In the genomic region with DNA sequence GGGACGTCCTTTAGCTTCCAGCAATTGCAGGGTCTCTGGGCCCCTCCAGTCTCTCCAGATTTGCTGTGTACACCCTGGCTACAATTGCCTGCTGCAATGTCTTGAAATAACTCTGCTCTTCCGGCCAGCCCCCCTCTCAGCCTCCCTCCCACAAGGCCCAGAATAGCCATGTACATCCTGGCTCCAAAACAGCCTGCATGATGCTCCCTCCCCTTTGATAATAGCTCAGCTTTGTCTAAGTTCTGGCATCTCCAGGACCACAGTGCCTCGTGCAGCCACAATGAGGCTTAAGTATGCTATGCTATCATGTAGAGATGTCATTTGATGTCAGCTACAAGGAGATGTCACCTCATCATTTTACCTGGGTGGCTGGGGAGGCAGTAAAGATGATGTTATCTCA, we compare ENCODE assay signal across 30 cellular contexts.
"Had no signal": no experiment of that assay in that cellular context is flagged by ENCODE, and none has a peak within 500 bp of the region (broad histone marks: within the 10 kb centered on the region; RNA-seq: fewer than 3 reads in every experiment).

No MANE protein-coding gene starts in this region.

- H3K4me3 ChIP-seq: body of pancreas, esophagus squamous epithelium, gastroesophageal sphincter had no signal

- H3K27ac Mint-ChIP-seq: activated B cell treated with CpG ODN at 0.5 μM for 24 hours; activated CD8-positive, alpha-beta T cell treated with anti-CD3 and anti-CD28 coated beads for 36 hours; activated naive CD8-positive, alpha-beta T cell; activated T-helper 17 cell treated with anti-CD3 and anti-CD28 coated beads, Interleukin-2, amount 50 U/mL, for 72 hours; T-helper 17 cell; T-helper 2 cell treated with Interferon-gamma antibody and Interleukin-4, amounts not matched to agents 5 μg/mL and 100 μg/mL, for 36 hours had no signal

- H3K27me3 Mint-ChIP-seq: activated B cell treated with CpG ODN at 0.5 μM for 24 hours; activated naive CD8-positive, alpha-beta T cell; activated T-helper 17 cell treated with anti-CD3 and anti-CD28 coated beads, Interleukin-2, amount 50 U/mL, for 72 hours; T-helper 17 cell had no signal

- H3K4me3 Mint-ChIP-seq: activated B cell treated with CpG ODN at 0.5 μM for 24 hours; activated CD8-positive, alpha-beta T cell treated with anti-CD3 and anti-CD28 coated beads for 36 hours; activated naive CD8-positive, alpha-beta T cell; activated T-cell treated with anti-CD3 and anti-CD28 coated beads, Interleukin-2, amount 50 U/mL, for 4 hours; activated T-helper 17 cell treated with anti-CD3 and anti-CD28 coated beads, Interleukin-2, amount 50 U/mL, for 72 hours; T-helper 17 cell; T-helper 2 cell treated with Interferon-gamma antibody and Interleukin-4, amounts not matched to agents 5 μg/mL and 100 μg/mL, for 36 hours had no signal

- H3K4me1 ChIP-seq: esophagus squamous epithelium, gastroesophageal sphincter had no signal

- ATAC-seq: activated CD4-positive, CD25-positive, alpha-beta regulatory T cell treated with anti-CD3 and anti-CD28 coated beads, Interleukin-2, amount 50 U/mL, for 24 hours; activated CD8-positive, alpha-beta T cell treated with anti-CD3 and anti-CD28 coated beads for 36 hours; activated T-cell treated with anti-CD3 and anti-CD28 coated beads, Interleukin-2, amount 50 U/mL, for 4 hours; activated T-helper 17 cell treated with anti-CD3 and anti-CD28 coated beads, Interleukin-2, amount 50 U/mL, for 72 hours; body of pancreas; gastroesophageal sphincter; T-helper 17 cell had no signal

- DNase-seq: activated B cell treated with CpG ODN at 0.5 μM for 24 hours; activated CD4-positive, alpha-beta T cell treated with anti-CD3 and anti-CD28 coated beads for 48 hours; activated CD4-positive, alpha-beta T cell treated with anti-CD3 and anti-CD28 coated beads, Interleukin-2, amount 50 U/mL, for 1 hour; activated CD4-positive, alpha-beta T cell treated with anti-CD3 and anti-CD28 coated beads, Interleukin-2, amount 50 U/mL, for 48 hours; activated CD8-positive, alpha-beta memory T cell treated with anti-CD3 and anti-CD28 coated beads for 24 hours; activated CD8-positive, alpha-beta T cell treated with anti-CD3 and anti-CD28 coated beads for 36 hours; activated effector memory CD4-positive, alpha-beta T cell treated with Interleukin-2 at 50 U/mL for 16 hours; activated gamma-delta T cell treated with Interleukin-2 at 50 U/mL for 16 hours; activated naive CD4-positive, alpha-beta T cell treated with anti-CD3 and anti-CD28 coated beads, Interleukin-2, amount 50 U/mL, for 16 hours; activated naive CD4-positive, alpha-beta T cell treated with Interleukin-2 at 50 U/mL for 16 hours; activated T-cell treated with anti-CD3 and anti-CD28 coated beads, Interleukin-2, amount 50 U/mL, for 4 hours; amniotic stem cell; aorta; body of pancreas; caudate nucleus; cortex of kidney; dermis blood vessel endothelial cell; effector CD8-positive, alpha-beta T cell; esophagus squamous epithelium; foreskin melanocyte; head of caudate nucleus; T-helper 17 cell; T1000; WERI-Rb-1 had no signal

- H3K27ac ChIP-seq: body of pancreas, epithelial cell of prostate, esophagus squamous epithelium, gastroesophageal sphincter, WERI-Rb-1 had no signal

- H3K27me3 ChIP-seq: body of pancreas had no signal

- H3K4me1 Mint-ChIP-seq: activated B cell treated with CpG ODN at 0.5 μM for 24 hours; activated T-helper 17 cell treated with anti-CD3 and anti-CD28 coated beads, Interleukin-2, amount 50 U/mL, for 72 hours; T-helper 17 cell had no signal

- H3K9me3 ChIP-seq: body of pancreas, esophagus squamous epithelium, gastroesophageal sphincter had no signal

- H3K36me3 Mint-ChIP-seq: activated naive CD8-positive, alpha-beta T cell had no signal

- H3K36me3 ChIP-seq: esophagus squamous epithelium, gastroesophageal sphincter had no signal

- H3K9me3 Mint-ChIP-seq: T-helper 2 cell treated with Interferon-gamma antibody and Interleukin-4, amounts not matched to agents 5 μg/mL and 100 μg/mL, for 36 hours had no signal
